In genomic region chr7:134752006-134752760, GRCh38 we compare ENCODE assay signal across 19 cellular contexts. TPM values are rescaled to one million over a fixed set of nuclear protein-coding genes. Genes with fewer than 3 reads are reported as not detected.
DNase-seq lines count a peak whose midpoint lies in the region; ATAC-seq and TF ChIP-seq lines count a peak whose summit lies in the region.
"Had no signal": no experiment of that assay in that cellular context is flagged by ENCODE, and none has a peak within 500 bp of the region (broad histone marks: within the 10 kb centered on the region; RNA-seq: fewer than 3 reads in every experiment).

No MANE protein-coding gene starts in this region.

- TF ChIP-seq CTCF in lower lobe of right lung (IDR thresholded peaks at IDR 0.05): no peak
- no peak for TF ChIP-seq CTCF in GM23338 (conservative IDR thresholded peaks at IDR 0.05; ENCODE audit: low read depth in 2 of 2)

- H3K36me3 Mint-ChIP-seq in activated T-helper 2 cell treated with anti-CD3 and anti-CD28 coated beads, Interferon-gamma antibody, Interleukin-2, Interleukin-4, amounts not matched to agents 10 μg/mL and 5 μg/mL and 100 μg/mL, durations not matched to agents 14 hours and 24 hours and 36 hours (ENCODE audit: low read depth): no peaks in the 10 kb centered on the region
- H3K36me3 Mint-ChIP-seq in GM23338 (ENCODE audit: low read depth): no peaks in the 10 kb centered on the region
- H3K36me3 Mint-ChIP-seq: activated naive CD4-positive, alpha-beta T cell treated with anti-CD3 and anti-CD28 coated beads, Interleukin-2, amount 50 U/mL, for 24 hours had no signal

- no peaks in the 10 kb centered on the region for H3K9me3 ChIP-seq in lower lobe of right lung
- H3K9me3 ChIP-seq: colonic mucosa, psoas muscle, upper lobe of right lung had no signal

- H3K4me3 ChIP-seq in ACC112 (ENCODE audit: low read depth, low read length) (peak overlapping the region; percentile 35), lower lobe of right lung (no peak overlapping the region), GM23338 (no peak overlapping the region)
- H3K4me3 ChIP-seq: colonic mucosa, psoas muscle, upper lobe of right lung had no signal

- H3K4me1 ChIP-seq in ACC112 (ENCODE audit: control insufficient read depth, insufficient read depth, low read length, unreplicated experiment) (no peaks in the 10 kb centered on the region), lower lobe of right lung (no peaks in the 10 kb centered on the region), GM23338 (ENCODE audit: insufficient read depth) (no peaks in the 10 kb centered on the region)
- H3K4me1 ChIP-seq: colonic mucosa, psoas muscle, upper lobe of right lung had no signal

- no peaks in the 10 kb centered on the region for H3F3A ChIP-seq in GM23338 (replicated peaks; ENCODE audit: low read depth)

- H3K27ac ChIP-seq in ACC112 (ENCODE audit: low read depth, low read length) (no peak overlapping the region), lower lobe of right lung (no peak overlapping the region), GM23338 (ENCODE audit: low read depth) (no peak overlapping the region)
- H3K27ac ChIP-seq: colonic mucosa, psoas muscle, upper lobe of right lung had no signal

- no peaks in the 10 kb centered on the region for H3K79me2 ChIP-seq in ACC112 (ENCODE audit: control insufficient read depth, insufficient read depth, low read length, unreplicated experiment)
- no peaks in the 10 kb centered on the region for H3K79me2 ChIP-seq in GM23338 (replicated peaks; ENCODE audit: insufficient read depth)

- intact Hi-C loops in activated T-helper 2 cell treated with anti-CD3 and anti-CD28 coated beads, Interferon-gamma antibody, Interleukin-2, Interleukin-4, amounts not matched to agents 10 μg/mL and 5 μg/mL and 100 μg/mL, durations not matched to agents 14 hours and 24 hours and 36 hours (cut with micrococcal nuclease): loop anchor here (5.0 kb wide), 2 partner anchors 105 to 195 kb away; no protein-coding TSS in a partner anchor
- intact Hi-C loops in lower lobe of right lung (cut with DNase I): no loop called here

- H3K27me3 Mint-ChIP-seq in activated T-helper 2 cell treated with anti-CD3 and anti-CD28 coated beads, Interferon-gamma antibody, Interleukin-2, Interleukin-4, amounts not matched to agents 10 μg/mL and 5 μg/mL and 100 μg/mL, durations not matched to agents 14 hours and 24 hours and 36 hours (ENCODE audit: low read depth): no peaks in the 10 kb centered on the region
- peaks cover 1% of the 10 kb centered on the region for H3K27me3 Mint-ChIP-seq in GM23338 (ENCODE audit: insufficient read depth, low read depth, poor library complexity)
- H3K27me3 Mint-ChIP-seq: activated naive CD4-positive, alpha-beta T cell treated with anti-CD3 and anti-CD28 coated beads, Interleukin-2, amount 50 U/mL, for 24 hours had no signal

- peaks cover 30% of the 10 kb centered on the region for H3K4me1 Mint-ChIP-seq in activated T-helper 2 cell treated with anti-CD3 and anti-CD28 coated beads, Interferon-gamma antibody, Interleukin-2, Interleukin-4, amounts not matched to agents 10 μg/mL and 5 μg/mL and 100 μg/mL, durations not matched to agents 14 hours and 24 hours and 36 hours (ENCODE audit: low read depth)
- H3K4me1 Mint-ChIP-seq in GM23338: no peaks in the 10 kb centered on the region; the same call in 2 of the 3 replicates
- H3K4me1 Mint-ChIP-seq: activated B cell treated with CpG ODN at 0.5 μM for 24 hours; activated naive CD4-positive, alpha-beta T cell treated with anti-CD3 and anti-CD28 coated beads, Interleukin-2, amount 50 U/mL, for 24 hours had no signal

- no peaks in the 10 kb centered on the region for H3K9me3 Mint-ChIP-seq in activated T-helper 2 cell treated with anti-CD3 and anti-CD28 coated beads, Interferon-gamma antibody, Interleukin-2, Interleukin-4, amounts not matched to agents 10 μg/mL and 5 μg/mL and 100 μg/mL, durations not matched to agents 14 hours and 24 hours and 36 hours
- no peaks in the 10 kb centered on the region for H3K9me3 Mint-ChIP-seq in GM23338
- H3K9me3 Mint-ChIP-seq: activated B cell treated with CpG ODN at 0.5 μM for 24 hours; activated naive CD4-positive, alpha-beta T cell treated with anti-CD3 and anti-CD28 coated beads, Interleukin-2, amount 50 U/mL, for 24 hours had no signal

- H3K4me2 ChIP-seq in GM23338: no peak overlapping the region

- H3K4me3 Mint-ChIP-seq in activated T-helper 2 cell treated with anti-CD3 and anti-CD28 coated beads, Interferon-gamma antibody, Interleukin-2, Interleukin-4, amounts not matched to agents 10 μg/mL and 5 μg/mL and 100 μg/mL, durations not matched to agents 14 hours and 24 hours and 36 hours (ENCODE audit: low read depth): no peak overlapping the region
- no peak overlapping the region for H3K4me3 Mint-ChIP-seq in GM23338
- H3K4me3 Mint-ChIP-seq: activated B cell treated with CpG ODN at 0.5 μM for 24 hours; activated naive CD4-positive, alpha-beta T cell treated with anti-CD3 and anti-CD28 coated beads, Interleukin-2, amount 50 U/mL, for 24 hours had no signal

- ATAC-seq in lower lobe of right lung (no peak), GM21381 (IDR thresholded peaks at IDR 0.05; ENCODE audit: unreplicated experiment) (no peak), GM23338 (no peak), HG02763 (IDR thresholded peaks at IDR 0.05; ENCODE audit: unreplicated experiment) (no peak)
- ATAC-seq: psoas muscle, upper lobe of right lung had no signal

- H2AFZ ChIP-seq in ACC112 (ENCODE audit: low read length, unreplicated experiment) (no peak overlapping the region), GM23338 (no peak overlapping the region)

- DNase-seq in LHCN-M2 (ENCODE audit: low read depth): peak; percentile 61
- DNase-seq in activated T-helper 2 cell treated with anti-CD3 and anti-CD28 coated beads, Interferon-gamma antibody, Interleukin-2, Interleukin-4, amounts not matched to agents 10 μg/mL and 5 μg/mL and 100 μg/mL, durations not matched to agents 14 hours and 24 hours and 36 hours (ENCODE audit: low spot score): no peak
- DNase-seq in fibroblast of peridontal ligament (ENCODE audit: extremely low read depth): peak; percentile 73
- DNase-seq in lower lobe of right lung: no peak
- no peak for DNase-seq in GM23338 (ENCODE audit: low spot score)
- DNase-seq: activated B cell treated with CpG ODN at 0.5 μM for 24 hours; activated CD8-positive, alpha-beta memory T cell treated with anti-CD3 and anti-CD28 coated beads, Interleukin-2, amount 50 U/mL, for 48 hours; colonic mucosa; KBM-7; kidney; NCI-H187; NK-92 treated with Interleukin-12 subunit alpha and Interleukin-12 subunit beta, amount 100 ng/mL, for 24 hours; psoas muscle; stimulated activated CD4-positive, alpha-beta T cell treated with anti-CD3 and anti-CD28 coated beads, Interleukin-1b, Interleukin-23, amount 100 ng/mL, for 48 hours; upper lobe of right lung had no signal

- peak overlapping the region; percentile 51 for H3K27ac Mint-ChIP-seq in activated T-helper 2 cell treated with anti-CD3 and anti-CD28 coated beads, Interferon-gamma antibody, Interleukin-2, Interleukin-4, amounts not matched to agents 10 μg/mL and 5 μg/mL and 100 μg/mL, durations not matched to agents 14 hours and 24 hours and 36 hours
- no peak overlapping the region for H3K27ac Mint-ChIP-seq in GM23338
- H3K27ac Mint-ChIP-seq: activated B cell treated with CpG ODN at 0.5 μM for 24 hours; activated naive CD4-positive, alpha-beta T cell treated with anti-CD3 and anti-CD28 coated beads, Interleukin-2, amount 50 U/mL, for 24 hours had no signal

- H3K27me3 ChIP-seq in ACC112 (ENCODE audit: insufficient read depth, low read length) (no peaks in the 10 kb centered on the region), lower lobe of right lung (ENCODE audit: low read depth) (no peaks in the 10 kb centered on the region), GM23338 (ENCODE audit: insufficient read depth) (no peaks in the 10 kb centered on the region)
- H3K27me3 ChIP-seq: colonic mucosa, upper lobe of right lung had no signal

- H3K9me2 ChIP-seq in GM23338 (ENCODE audit: insufficient read depth): peaks cover 3% of the 10 kb centered on the region; the same call in 1 of the 2 replicates

- H3K36me3 ChIP-seq in ACC112 (ENCODE audit: insufficient read depth, low read length) (no peaks in the 10 kb centered on the region), lower lobe of right lung (no peaks in the 10 kb centered on the region), GM23338 (ENCODE audit: insufficient read depth) (no peaks in the 10 kb centered on the region)
- H3K36me3 ChIP-seq: colonic mucosa, upper lobe of right lung had no signal

- H4K20me1 ChIP-seq in GM23338 (replicated peaks; ENCODE audit: insufficient read depth): no peaks in the 10 kb centered on the region

TF ChIP-seq in GM23338, 12 proteins besides CTCF, POLR2A, EP300 and RAD21:
- TF ChIP-seq STAT1 (IDR thresholded peaks at IDR 0.05; ENCODE audit: unreplicated experiment): no peak
- no peak for TF ChIP-seq POLR2AphosphoS5 (IDR thresholded peaks at IDR 0.05; ENCODE audit: low read depth)
- no peak for TF ChIP-seq JUNB (IDR thresholded peaks at IDR 0.05; ENCODE audit: unreplicated experiment)
- TF ChIP-seq ZNF331 (CRISPR knock-in tag; IDR thresholded peaks at IDR 0.05; ENCODE audit: low read depth): no peak
- TF ChIP-seq EZH2 (IDR thresholded peaks at IDR 0.05; ENCODE audit: low read depth, unreplicated experiment): no peak
- no peak for TF ChIP-seq EZH2phosphoT487 (IDR thresholded peaks at IDR 0.05; ENCODE audit: unreplicated experiment)

RNA-seq across cellular contexts. Expression of gene CALD1, which starts 27.3 kb away (rescaled TPM):
- total RNA-seq in LHCN-M2 (2014; rRNA removed) (188 and 230 TPM in 2 replicates), lower lobe of right lung (140 TPM)
- 342 TPM for polyA plus RNA-seq in LHCN-M2 (2012)
- total RNA-seq in activated T-helper 2 cell treated with anti-CD3 and anti-CD28 coated beads, Interferon-gamma antibody, Interleukin-2, Interleukin-4, amounts not matched to agents 10 μg/mL and 5 μg/mL and 100 μg/mL, durations not matched to agents 14 hours and 24 hours and 36 hours: 10.1 and 11.3 TPM in 2 replicates
- 132 and 133 TPM in 2 replicates for total RNA-seq in GM23338 (2014; rRNA removed; shearing (Covaris generic))
- 762 and 842 TPM in 2 replicates for polyA plus RNA-seq in GM23338 (2016; fragmentation: Nextera tagmentation; extraction: Ambion mirVana)

Comparison
In these comparisons a context has a peak if more than half of its experiments do, and no peak if none do; other contexts are left out.
1. DNase-seq: peak in LHCN-M2 (single experiment) and fibroblast of peridontal ligament (single experiment); none in activated T-helper 2 cell treated with anti-CD3 and anti-CD28 coated beads, Interferon-gamma antibody, Interleukin-2, Interleukin-4, amounts not matched to agents 10 μg/mL and 5 μg/mL and 100 μg/mL, durations not matched to agents 14 hours and 24 hours and 36 hours (single experiment), lower lobe of right lung (single experiment) and GM23338 (single experiment).
2. RNA of gene CALD1, which starts 27.3 kb away (total RNA-seq): 188 to 230 TPM in LHCN-M2, 140 TPM in lower lobe of right lung (single experiment) and 132 to 133 TPM in GM23338; 10.1 to 11.3 TPM in activated T-helper 2 cell treated with anti-CD3 and anti-CD28 coated beads, Interferon-gamma antibody, Interleukin-2, Interleukin-4, amounts not matched to agents 10 μg/mL and 5 μg/mL and 100 μg/mL, durations not matched to agents 14 hours and 24 hours and 36 hours; every median in the first group is over 10 times any median in the second.